Comparison of ENCODE assay signal across 18 cellular contexts in the genomic region with DNA sequence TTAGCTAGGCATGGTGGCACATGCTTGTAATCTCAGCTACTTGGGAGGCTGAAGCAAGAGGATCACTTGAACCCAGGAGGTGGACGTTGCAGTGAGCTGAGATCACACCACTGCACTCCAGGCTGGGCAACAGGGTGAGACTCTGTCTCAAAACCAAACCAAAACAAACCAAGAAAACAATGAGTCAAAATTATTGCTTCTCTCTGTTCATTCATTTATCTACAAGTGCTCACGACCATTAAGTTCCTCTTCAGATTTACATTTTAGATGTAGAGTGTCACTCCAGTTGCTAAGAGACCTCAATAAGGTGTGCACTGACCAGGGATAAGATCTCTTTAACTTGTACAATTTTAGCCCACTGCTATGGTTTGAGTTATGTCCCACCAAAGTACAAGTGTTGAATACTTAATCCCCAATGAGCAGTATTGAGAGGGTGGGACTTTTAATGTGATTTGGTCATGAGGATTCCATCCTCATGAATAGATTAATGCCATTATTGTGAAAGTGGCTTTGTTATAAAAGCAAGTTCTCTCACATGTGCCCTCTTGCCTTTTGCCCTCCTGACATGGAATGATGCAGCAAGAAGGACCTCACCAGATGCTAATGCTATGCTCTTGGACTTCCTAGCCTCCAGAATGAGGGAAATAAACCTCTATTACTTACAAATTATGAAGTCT. TPM values are rescaled to one million over a fixed set of nuclear protein-coding genes. Genes with fewer than 3 reads are reported as not detected.
A peak's percentile ranks its signal among the peaks of the same experiment; 100 is the strongest.
DNase-seq lines count a peak whose midpoint lies in the region; ATAC-seq and TF ChIP-seq lines count a peak whose summit lies in the region.
"Had no signal": no experiment of that assay in that cellular context is flagged by ENCODE, and none has a peak within 500 bp of the region (broad histone marks: within the 10 kb centered on the region; RNA-seq: fewer than 3 reads in every experiment).

No MANE protein-coding gene starts in this region.

- H3K4me3 ChIP-seq in fibroblast of lung (replicated peaks in 1 of 4; ENCODE audit: control extremely low read depth in 1 of 4, insufficient read depth in 1 of 4, low read depth in 3 of 4, low read length in 4 of 4) (no peak overlapping the region), subcutaneous abdominal adipose tissue (ENCODE audit: low read depth in 1 of 5, low read length in 5 of 5) (no peak overlapping the region), MG63 (no peak overlapping the region)
- H3K4me3 ChIP-seq: right lobe of liver had no signal

- POLR2A ChIA-PET in RWPE1 (lab: Yijun Ruan, JAX; ENCODE audit: low non-redundant PET) = no interaction called here

- H3K27ac ChIP-seq in RWPE1 (peak overlapping the region; percentile 16), fibroblast of lung (ENCODE audit: insufficient read depth, low read length) (peak overlapping the region; percentile 16), subcutaneous abdominal adipose tissue (ENCODE audit: low read depth, low read length) (peak overlapping the region; percentile 8)
- H3K27ac ChIP-seq: right lobe of liver had no signal

- H3K27me3 ChIP-seq in fibroblast of lung (ENCODE audit: control insufficient read depth, insufficient read depth, low read length) (no peaks in the 10 kb centered on the region), subcutaneous abdominal adipose tissue (ENCODE audit: control insufficient read depth in 5 of 5, insufficient read depth in 4 of 5, low read length in 5 of 5) (no peaks in the 10 kb centered on the region), MG63 (no peaks in the 10 kb centered on the region)
- H3K27me3 ChIP-seq: right lobe of liver had no signal

- H3K4me3 Mint-ChIP-seq in activated naive CD4-positive, alpha-beta T cell treated with anti-CD3 and anti-CD28 coated beads, Interleukin-2, amount 10 ng/mL, durations not matched to agents 7 days and 5 days = no peak overlapping the region

- H3K36me3 Mint-ChIP-seq in activated naive CD4-positive, alpha-beta T cell treated with anti-CD3 and anti-CD28 coated beads, Interleukin-2, amount 10 ng/mL, durations not matched to agents 7 days and 5 days = peaks cover 89% of the 10 kb centered on the region

- H3K36me3 ChIP-seq in fibroblast of lung (ENCODE audit: control insufficient read depth, insufficient read depth, low read length) (peaks cover 35% of the 10 kb centered on the region), subcutaneous abdominal adipose tissue (ENCODE audit: control insufficient read depth in 5 of 5, insufficient read depth in 5 of 5, low read length in 5 of 5) (peaks cover 50 to 97% (median 96%) of the 10 kb centered on the region in 5 donors), MG63 (peaks cover 93% of the 10 kb centered on the region)

- H3K9me3 ChIP-seq in fibroblast of lung (ENCODE audit: control insufficient read depth, insufficient read depth, low read depth, low read length) (no peaks in the 10 kb centered on the region), subcutaneous abdominal adipose tissue (ENCODE audit: control insufficient read depth in 5 of 5, low read length in 5 of 5) (no peaks in the 10 kb centered on the region), MG63 (no peaks in the 10 kb centered on the region)
- H3K9me3 ChIP-seq: right lobe of liver had no signal

- H3K27ac Mint-ChIP-seq in activated naive CD4-positive, alpha-beta T cell treated with anti-CD3 and anti-CD28 coated beads, Interleukin-2, amount 10 ng/mL, durations not matched to agents 7 days and 5 days = peak overlapping the region; percentile 34

- H4K20me1 ChIP-seq in fibroblast of lung (ENCODE audit: control insufficient read depth, extremely low read depth, insufficient read depth, low read length) = no peaks in the 10 kb centered on the region

- H3K79me2 ChIP-seq in fibroblast of lung (ENCODE audit: control insufficient read depth, insufficient read depth, low read length) = peaks cover 72% of the 10 kb centered on the region

- no peaks in the 10 kb centered on the region for H3K27me3 Mint-ChIP-seq in activated naive CD4-positive, alpha-beta T cell treated with anti-CD3 and anti-CD28 coated beads, Interleukin-2, amount 10 ng/mL, durations not matched to agents 7 days and 5 days

- CTCF ChIA-PET in activated naive CD4-positive, alpha-beta T cell treated with anti-CD3 and anti-CD28 coated beads, Interleukin-2, amount 10 ng/mL, durations not matched to agents 7 days and 5 days (lab: Charles Lee) = no interaction called here
- CTCF ChIA-PET in RWPE1 (lab: Yijun Ruan, JAX) = interaction anchor here (0.5 kb wide), 1 partner anchor 12 kb away, joined by 3 read pairs; no protein-coding TSS in a partner anchor

- H3K9ac ChIP-seq in fibroblast of lung (ENCODE audit: insufficient read depth, low read length) (no peak overlapping the region), subcutaneous abdominal adipose tissue (ENCODE audit: low read length in 5 of 5) (no peak overlapping the region)

- no peak for TF ChIP-seq CTCF in RWPE1 (conservative IDR thresholded peaks at IDR 0.05; ENCODE audit: low read depth)
- no peak for TF ChIP-seq CTCF in fibroblast of lung (conservative IDR thresholded peaks at IDR 0.05 in 1 of 2, IDR thresholded peaks at IDR 0.05 in 1 of 2; ENCODE audit: low read depth in 1 of 2, low read length in 2 of 2)

- H3K4me1 ChIP-seq in fibroblast of lung (ENCODE audit: control insufficient read depth, extremely low read depth, insufficient read depth, low read length) (no peaks in the 10 kb centered on the region), subcutaneous abdominal adipose tissue (ENCODE audit: control insufficient read depth in 5 of 5, insufficient read depth in 5 of 5, low read length in 5 of 5) (peaks cover 0 to 12% (median 8%) of the 10 kb centered on the region in 5 donors)

- peaks cover 75% of the 10 kb centered on the region for H3K4me1 Mint-ChIP-seq in activated naive CD4-positive, alpha-beta T cell treated with anti-CD3 and anti-CD28 coated beads, Interleukin-2, amount 10 ng/mL, durations not matched to agents 7 days and 5 days

- no peak overlapping the region for H3K4me2 ChIP-seq in fibroblast of lung (ENCODE audit: extremely low read depth, insufficient read depth, low read length)

- no peak for DNase-seq in activated naive CD4-positive, alpha-beta T cell treated with anti-CD3 and anti-CD28 coated beads, Interleukin-2, amount 10 ng/mL, durations not matched to agents 7 days and 5 days
- DNase-seq in activated naive CD4-positive, alpha-beta T cell treated with Interleukin-2 at 50 U/mL for 16 hours = no peak
- DNase-seq in RWPE1 (ENCODE audit: low spot score) = no peak
- peak in 1 of 2 donors; percentile 32 for DNase-seq in fibroblast of lung (ENCODE audit: low read depth in 2 of 2)
- DNase-seq in NCI-H446 (lab: John Stamatoyannopoulos, UW) = no peak
- DNase-seq in MG63 = no peak
- DNase-seq: amygdala; caudate nucleus; DMS153; effector memory CD4-positive, alpha-beta T cell; GOT3; NCI-H187; occipital lobe; right lobe of liver; stimulated activated CD4-positive, alpha-beta T cell treated with anti-CD3 and anti-CD28 coated beads, Interleukin-1b, Interleukin-23, amount 100 ng/mL, for 48 hours had no signal

- no peak overlapping the region for H2AFZ ChIP-seq in fibroblast of lung (ENCODE audit: low read length)

- no peaks in the 10 kb centered on the region for H3K9me3 Mint-ChIP-seq in activated naive CD4-positive, alpha-beta T cell treated with anti-CD3 and anti-CD28 coated beads, Interleukin-2, amount 10 ng/mL, durations not matched to agents 7 days and 5 days

- ATAC-seq in HG03432 (IDR thresholded peaks at IDR 0.05; ENCODE audit: unreplicated experiment) = no peak

RNA-seq across cellular contexts. Expression of a gene that starts 7.8 kb away (rescaled TPM):
- 9.2 and 14.5 TPM in 2 replicates for total RNA-seq in fibroblast of lung
- 18.8 and 26.4 TPM in 2 replicates for polyA plus RNA-seq in fibroblast of lung
- 56.0 and 65.2 TPM in 2 replicates for polyA plus RNA-seq in fibroblast of lung (2012)
- 15.6 and 16.1 TPM in 2 replicates for polyA minus RNA-seq in fibroblast of lung (ENCODE audit: low replicate concordance)
- 2.1 and 4.5 TPM in 2 replicates for total RNA-seq in MG63 (2014; rRNA removed; shearing (Covaris generic); ENCODE audit: low replicate concordance)

RNA-seq across cellular contexts. Expression of a gene that starts 8.8 kb away (rescaled TPM):
- 32.4 and 44.4 TPM in 2 replicates for total RNA-seq in fibroblast of lung
- polyA plus RNA-seq in fibroblast of lung = 26.1 and 27.3 TPM in 2 replicates
- polyA plus RNA-seq in fibroblast of lung (2012) = 31.7 and 33.3 TPM in 2 replicates
- 23.4 and 23.7 TPM in 2 replicates for polyA minus RNA-seq in fibroblast of lung (ENCODE audit: low replicate concordance)
- 31.8 and 42.3 TPM in 2 replicates for total RNA-seq in MG63 (2014; rRNA removed; shearing (Covaris generic); ENCODE audit: low replicate concordance)

RNA-seq across cellular contexts. Expression of a gene that starts 12.0 kb away (rescaled TPM):
- total RNA-seq in fibroblast of lung = not detected in 2 replicates
- polyA plus RNA-seq in fibroblast of lung = 0.07 TPM in 1 of 2 replicates, not detected in the other
- polyA plus RNA-seq in fibroblast of lung (2012) = 0.14 and 0.15 TPM in 2 replicates
- not detected in 2 replicates for polyA minus RNA-seq in fibroblast of lung (ENCODE audit: low replicate concordance)
- total RNA-seq in MG63 (2014; rRNA removed; shearing (Covaris generic); ENCODE audit: low replicate concordance) = not detected in 2 replicates
- total RNA-seq: mononuclear cell, right lobe of liver had no signal

RNA-seq across cellular contexts. Expression of a gene that starts 12.2 kb away (rescaled TPM):
- total RNA-seq in fibroblast of lung = 37.8 and 62.1 TPM in 2 replicates
- 35.5 and 54.0 TPM in 2 replicates for polyA plus RNA-seq in fibroblast of lung
- polyA plus RNA-seq in fibroblast of lung (2012) = 33.6 and 47.4 TPM in 2 replicates
- polyA minus RNA-seq in fibroblast of lung (ENCODE audit: low replicate concordance) = 319 and 376 TPM in 2 replicates
- total RNA-seq in MG63 (2014; rRNA removed; shearing (Covaris generic); ENCODE audit: low replicate concordance) = 57.4 and 185 TPM in 2 replicates

RNA-seq across cellular contexts. Expression of a gene that starts 30.1 kb away (rescaled TPM):
- 13.4 and 31.5 TPM in 2 replicates for total RNA-seq in fibroblast of lung
- polyA plus RNA-seq in fibroblast of lung = 7.9 and 12.7 TPM in 2 replicates
- polyA plus RNA-seq in fibroblast of lung (2012) = 17.4 and 26.8 TPM in 2 replicates
- polyA minus RNA-seq in fibroblast of lung (ENCODE audit: low replicate concordance) = 16.4 and 16.8 TPM in 2 replicates
- 1.4 and 2.3 TPM in 2 replicates for total RNA-seq in MG63 (2014; rRNA removed; shearing (Covaris generic); ENCODE audit: low replicate concordance)
- total RNA-seq: mononuclear cell had no signal
